Comparison of ENCODE assay signal across 8 cellular contexts in the genomic region with DNA sequence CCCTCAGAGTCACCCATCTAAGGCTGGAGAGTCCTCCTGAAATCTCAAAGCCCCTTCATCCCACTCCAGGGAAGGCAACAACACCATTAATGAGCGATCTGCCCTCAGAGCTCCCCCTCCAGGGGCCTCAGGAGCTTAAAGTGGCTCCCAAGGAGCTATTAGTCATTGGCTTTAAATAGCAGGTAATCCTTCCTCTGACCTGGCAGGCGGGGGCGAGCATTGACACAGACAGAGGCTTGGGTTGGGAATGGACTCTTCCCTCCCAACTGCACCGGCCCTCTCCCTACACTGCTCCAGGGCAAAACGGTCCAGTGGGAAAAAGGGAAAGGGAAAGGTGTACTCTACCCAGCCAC. TPM values are rescaled to one million over a fixed set of nuclear protein-coding genes. Genes with fewer than 3 reads are reported as not detected.
DNase-seq lines count a peak whose midpoint lies in the region; TF ChIP-seq lines count a peak whose summit lies in the region.

No MANE protein-coding gene starts in this region.

- no peak overlapping the region for H2AFZ ChIP-seq in mesenchymal stem cell (ENCODE audit: low read depth, low read length)

- H3K4me2 ChIP-seq in mesenchymal stem cell (ENCODE audit: low read length, poor library complexity, severe bottlenecking), result peak overlapping the region; percentile 91

- no peak overlapping the region for H4K8ac ChIP-seq in mesenchymal stem cell (ENCODE audit: low read length)

- H3K18ac ChIP-seq in mesenchymal stem cell (ENCODE audit: low read depth in 1 of 2, low read length in 2 of 2), result peak overlapping the region in 1 of 2 experiments; percentile 1

- H3K27ac ChIP-seq in breast epithelium (peak overlapping the region; percentile 89 to 98), mesenchymal stem cell (ENCODE audit: low read length, poor library complexity, severe bottlenecking) (no peak overlapping the region)

- peaks cover 8 to 15% of the 10 kb centered on the region in 2 donors for H3K4me1 ChIP-seq in breast epithelium
- peaks cover 23% of the 10 kb centered on the region for H3K4me1 ChIP-seq in mesenchymal stem cell (ENCODE audit: control insufficient read depth, insufficient read depth, low read depth, low read length)

- no peak overlapping the region for H4K91ac ChIP-seq in mesenchymal stem cell (ENCODE audit: low read length)

- H3K79me1 ChIP-seq in mesenchymal stem cell (replicated peaks; ENCODE audit: low read length, poor library complexity, severe bottlenecking), result peaks cover 21% of the 10 kb centered on the region

- H2BK120ac ChIP-seq in mesenchymal stem cell (ENCODE audit: low read depth, low read length), result no peak overlapping the region

- H2BK12ac ChIP-seq in mesenchymal stem cell (ENCODE audit: low read length in 2 of 2), result peak overlapping the region in 1 of 2 experiments; percentile 51

- no peak for TF ChIP-seq POLR2A in breast epithelium (IDR thresholded peaks at IDR 0.05)

- H3K36me3 ChIP-seq in breast epithelium (no peaks in the 10 kb centered on the region), mesenchymal stem cell (ENCODE audit: control insufficient read depth in 1 of 2, insufficient read depth in 2 of 2, low read depth in 1 of 2, low read length in 2 of 2) (peaks cover 9 to 38% of the 10 kb centered on the region in 2 experiments)

- H3K9me3 ChIP-seq in breast epithelium, result no peaks in the 10 kb centered on the region
- no peaks in the 10 kb centered on the region for H3K9me3 ChIP-seq in mesenchymal stem cell (ENCODE audit: control insufficient read depth, low read length)

- H3K9ac ChIP-seq in mesenchymal stem cell (ENCODE audit: low read length), result peak overlapping the region; percentile 90

- H3K23ac ChIP-seq in mesenchymal stem cell (ENCODE audit: low read length in 2 of 2), result no peak overlapping the region

- H2BK5ac ChIP-seq in mesenchymal stem cell (ENCODE audit: low read depth, low read length, poor library complexity, severe bottlenecking), result no peak overlapping the region

- in situ Hi-C loops in ACHN (cut with HindIII; ENCODE audit: low pct_ligation_motif_present, low pct_unique_long_range_greater_than_20kb, low sequenced_read_pairs), result no loop called here

- H3K27me3 ChIP-seq in breast epithelium (no peaks in the 10 kb centered on the region), mesenchymal stem cell (ENCODE audit: control insufficient read depth in 1 of 2, insufficient read depth in 1 of 2, low read length in 2 of 2) (no peaks in the 10 kb centered on the region)

- peak; percentile 10 for DNase-seq in ACHN
- DNase-seq in HK-2 (ENCODE audit: unreplicated experiment), result peak; percentile 46
- no peak for DNase-seq in breast epithelium (ENCODE audit: low spot score in 2 of 2)
- DNase-seq in mesenchymal stem cell, result peak; percentile 54
- no peak for DNase-seq in NCI-H1436 (lab: John Stamatoyannopoulos, UW)
- no peak for DNase-seq in SKM-1 treated with dmso at 0.1 percent for 144 hours (lab: John Stamatoyannopoulos, UW; ENCODE audit: unreplicated experiment)
- no peak for DNase-seq in NOMO-1 (lab: John Stamatoyannopoulos, UW; ENCODE audit: unreplicated experiment in 2 of 2)
- DNase-seq in SHP77 (lab: John Stamatoyannopoulos, UW), result no peak

- WGBS in mesenchymal stem cell, result 41% methylated on average over 3 of the region's 5 CpGs

- intact Hi-C loops in breast epithelium (cut with DNase I; ENCODE audit: low total_unique reads), result no loop called here

- H3K14ac ChIP-seq in mesenchymal stem cell (ENCODE audit: low read length in 2 of 2), result no peak overlapping the region

- H3K4ac ChIP-seq in mesenchymal stem cell (ENCODE audit: low read depth in 1 of 2, low read length in 2 of 2), result no peak overlapping the region

- H2AK5ac ChIP-seq in mesenchymal stem cell (ENCODE audit: low read length, severe bottlenecking), result no peak overlapping the region

- peak overlapping the region; percentile 79 to 98 (median 80) for H3K4me3 ChIP-seq in breast epithelium
- peak overlapping the region in 1 of 2 experiments; percentile 90 for H3K4me3 ChIP-seq in mesenchymal stem cell (ENCODE audit: insufficient read depth in 1 of 2, low read depth in 1 of 2, low read length in 2 of 2)

- TF ChIP-seq CTCF in breast epithelium (IDR thresholded peaks at IDR 0.05), result no peak

- H2BK15ac ChIP-seq in mesenchymal stem cell (ENCODE audit: low read depth, poor library complexity, severe bottlenecking), result no peak overlapping the region

RNA-seq across cellular contexts. Expression of a gene that starts 1.4 kb away (rescaled TPM):
- total RNA-seq in breast epithelium, result 100 to 1,000 TPM; 226 to 457 (median 311) TPM
- polyA plus RNA-seq in mesenchymal stem cell (2013, experiment 1 of 2), result 160 TPM
- 152 TPM for polyA plus RNA-seq in mesenchymal stem cell (2013, experiment 2 of 2)

RNA-seq across cellular contexts. Expression of a gene that starts 16.4 kb away (rescaled TPM):
- 10 to 100 TPM in 2 of 3 donors, 1 to 10 TPM in 1; 3.4 to 24.6 (median 11.1) TPM for total RNA-seq in breast epithelium
- 0.98 TPM for polyA plus RNA-seq in mesenchymal stem cell (2013, experiment 1 of 2)
- polyA plus RNA-seq in mesenchymal stem cell (2013, experiment 2 of 2), result 1.1 TPM

Comparison
In these comparisons a context has a peak if more than half of its experiments do, and no peak if none do; other contexts are left out.
1. DNase-seq: peak in ACHN (single experiment), HK-2 (single experiment) and mesenchymal stem cell (single experiment); none in breast epithelium (0 of 2), NCI-H1436 (single experiment), SKM-1 treated with dmso at 0.1 percent for 144 hours (single experiment), NOMO-1 (0 of 2) and SHP77 (0 of 2).